25 cellular contexts compared by ENCODE assay signal in the genomic region with DNA sequence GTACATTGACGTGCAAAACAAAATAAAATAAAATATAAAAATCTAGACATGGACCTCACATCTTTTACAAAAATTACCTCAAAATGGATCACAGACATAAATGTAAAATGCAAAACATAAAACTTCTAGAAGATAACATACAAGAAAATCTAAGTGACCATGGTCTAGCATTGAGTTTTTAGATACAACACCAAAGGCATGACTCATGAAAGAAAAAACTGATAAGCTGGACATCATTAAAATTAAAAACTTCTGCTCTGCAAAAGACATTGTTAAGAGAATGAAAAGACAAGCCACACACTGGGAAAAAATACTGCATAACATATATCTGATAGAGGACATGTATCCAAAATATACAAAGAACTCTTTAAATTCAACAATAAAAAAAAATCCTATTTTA.
"Had no signal": no experiment of that assay in that cellular context is flagged by ENCODE, and none has a peak within 500 bp of the region (broad histone marks: within the 10 kb centered on the region; RNA-seq: fewer than 3 reads in every experiment).

No MANE protein-coding gene starts in this region.

- H3K27me3 ChIP-seq: colonic mucosa, esophagus muscularis mucosa, gastrocnemius medialis, heart right ventricle, left lung had no signal

- H3K36me3 ChIP-seq: colonic mucosa, esophagus muscularis mucosa, gastrocnemius medialis, heart right ventricle, left lung, lower lobe of right lung had no signal

- DNase-seq: colonic mucosa; cortex of kidney; effector CD8-positive, alpha-beta T cell; effector memory CD8-positive, alpha-beta T cell; endodermal cell; foreskin fibroblast; foreskin melanocyte; gastrocnemius medialis; glutamatergic neuron; head of caudate nucleus; heart right ventricle; hippocampal formation; islet precursor cell; left cardiac atrium; left lung; left ventricle myocardium superior; lower lobe of right lung; mesenchymal stem cell; mucosa of descending colon; naive B cell; naive thymus-derived CD8-positive, alpha-beta T cell had no signal

- FAIRE-seq: endometrium had no signal

- H3K9me3 Mint-ChIP-seq: dendritic cell treated with granulocyte-macrophage colony-stimulating factor and Interleukin-4, amounts not matched to agents 40 ng/mL and 50 ng/mL, for 4 days; effector memory CD8-positive, alpha-beta T cell; endodermal cell; naive B cell; naive thymus-derived CD8-positive, alpha-beta T cell had no signal

- H3K4me1 ChIP-seq: colonic mucosa had no signal

- H3K27ac Mint-ChIP-seq: dendritic cell treated with granulocyte-macrophage colony-stimulating factor and Interleukin-4, amounts not matched to agents 40 ng/mL and 50 ng/mL, for 4 days; effector memory CD8-positive, alpha-beta T cell; endodermal cell; mesothelial cell of epicardium; naive thymus-derived CD8-positive, alpha-beta T cell had no signal

- H3K4me3 ChIP-seq: colonic mucosa, esophagus muscularis mucosa, gastrocnemius medialis, heart right ventricle, left lung, lower lobe of right lung, mucosa of descending colon had no signal

- H3K36me3 Mint-ChIP-seq: naive B cell had no signal

- H3K9me3 ChIP-seq: colonic mucosa, esophagus muscularis mucosa, gastrocnemius medialis, heart right ventricle, left lung, lower lobe of right lung, mucosa of descending colon had no signal

- ATAC-seq: effector memory CD8-positive, alpha-beta T cell; gastrocnemius medialis; heart right ventricle; left cardiac atrium; left lung; left ventricle myocardium superior; lower lobe of right lung; mucosa of descending colon; naive thymus-derived CD8-positive, alpha-beta T cell had no signal

- H3K27ac ChIP-seq: colonic mucosa, esophagus muscularis mucosa, heart right ventricle, left lung, lower lobe of right lung had no signal

- H3K4me3 Mint-ChIP-seq: dendritic cell treated with granulocyte-macrophage colony-stimulating factor and Interleukin-4, amounts not matched to agents 40 ng/mL and 50 ng/mL, for 4 days; effector memory CD8-positive, alpha-beta T cell; endodermal cell; mesothelial cell of epicardium; naive B cell; naive thymus-derived CD8-positive, alpha-beta T cell had no signal

- H3K27me3 Mint-ChIP-seq: effector memory CD8-positive, alpha-beta T cell; naive B cell; naive thymus-derived CD8-positive, alpha-beta T cell had no signal
